In genomic region chr19:343941-344624, GRCh38 we compare ENCODE assay signal across 8 cellular contexts. TPM values are rescaled to one million over a fixed set of nuclear protein-coding genes. Genes with fewer than 3 reads are reported as not detected.
DNase-seq lines count a peak whose midpoint lies in the region; TF ChIP-seq lines count a peak whose summit lies in the region.

No MANE protein-coding gene starts in this region.

- peak overlapping the region; percentile 84 for H3K9ac ChIP-seq in GM23248
- H3K9ac ChIP-seq in skeletal muscle tissue (ENCODE audit: low read depth in 1 of 3, low read length in 3 of 3), result peak overlapping the region; percentile 55 to 85 (median 65)

- no peaks in the 10 kb centered on the region; the same call in 1 of the 2 replicates for H3K36me3 ChIP-seq in GM06990 (ENCODE audit: control insufficient read depth, insufficient read depth, low read length)
- H3K36me3 ChIP-seq in GM23248 (ENCODE audit: low read depth), result no peaks in the 10 kb centered on the region
- H3K36me3 ChIP-seq in iPS DF 6.9 (ENCODE audit: control insufficient read depth, insufficient read depth, low read length), result peaks cover 3% of the 10 kb centered on the region; the same call in 1 of the 2 replicates
- H3K36me3 ChIP-seq in skeletal muscle tissue (ENCODE audit: control insufficient read depth in 3 of 3, insufficient read depth in 3 of 3, low read length in 3 of 3), result peaks cover 0 to 3% (median 2%) of the 10 kb centered on the region in 3 donors

- no peaks in the 10 kb centered on the region for H3K9me2 ChIP-seq in GM23248 (ENCODE audit: insufficient read depth)

- peak overlapping the region; percentile 88 for H3K4me3 Mint-ChIP-seq in activated naive CD8-positive, alpha-beta T cell

- H3K36me3 Mint-ChIP-seq in activated naive CD8-positive, alpha-beta T cell, result peaks cover 9% of the 10 kb centered on the region

- H3K27me3 Mint-ChIP-seq in activated naive CD8-positive, alpha-beta T cell, result no peaks in the 10 kb centered on the region

- no peaks in the 10 kb centered on the region for H3K27me3 ChIP-seq in GM06990 (replicated peaks; ENCODE audit: control insufficient read depth, insufficient read depth, low read length)
- H3K27me3 ChIP-seq in GM23248 (replicated peaks; ENCODE audit: insufficient read depth), result no peaks in the 10 kb centered on the region
- no peaks in the 10 kb centered on the region for H3K27me3 ChIP-seq in iPS DF 6.9 (ENCODE audit: control insufficient read depth, insufficient read depth, low read length)
- H3K27me3 ChIP-seq in skeletal muscle tissue (ENCODE audit: control insufficient read depth in 3 of 3, insufficient read depth in 3 of 3, low read length in 3 of 3), result peaks cover 4 to 6% (median 5%) of the 10 kb centered on the region in 3 donors

- peaks cover 4% of the 10 kb centered on the region; the same call in 1 of the 2 replicates for H4K20me1 ChIP-seq in GM23248 (ENCODE audit: insufficient read depth)

- H3F3A ChIP-seq in GM23248 (ENCODE audit: insufficient read depth), result peaks cover 17% of the 10 kb centered on the region; the same call in 1 of the 2 replicates

- H3K4me2 ChIP-seq in GM23248 (ENCODE audit: unreplicated experiment), result peak overlapping the region; percentile 81

- peaks cover 57% of the 10 kb centered on the region for H3K4me1 Mint-ChIP-seq in activated naive CD8-positive, alpha-beta T cell (ENCODE audit: low read depth)

- H3K4me3 ChIP-seq in GM06990 (replicated peaks; ENCODE audit: low read depth, low read length) (peak overlapping the region; percentile 64), GM23248 (peak overlapping the region; percentile 70), iPS DF 6.9 (ENCODE audit: low read length) (peak overlapping the region; percentile 80), skeletal muscle tissue (ENCODE audit: low read length in 3 of 3) (peak overlapping the region; percentile 64 to 75 (median 64))

- H3K27ac ChIP-seq in GM23248, result peak overlapping the region; percentile 89
- no peak overlapping the region for H3K27ac ChIP-seq in iPS DF 6.9 (ENCODE audit: low read length)
- peak overlapping the region; percentile 36 for H3K27ac ChIP-seq in skeletal muscle tissue (ENCODE audit: low read depth, low read length)

- H3K79me2 ChIP-seq in GM23248 (ENCODE audit: insufficient read depth), result peaks cover 50% of the 10 kb centered on the region

- 2% methylated on average over 22 to 38 of the region's 70 CpGs for WGBS in GM23248 (ENCODE audit: low coverage in 1 of 2, low lambda C conversion rate in 2 of 2, missing lambda C conversion rate in 2 of 2), 2 experiments
- no CpG with 5 or more reads among the region's 70 CpGs for WGBS in iPS DF 6.9 (ENCODE audit: insufficient coverage, insufficient read length)

- no peak for DNase-seq in GM06990 (ENCODE audit: extremely low read depth, insufficient read length)
- DNase-seq in GM23248, result peak; percentile 73
- DNase-seq in NCI-H1105 treated with DMSO at 0.1 percent for 48 hours (lab: John Stamatoyannopoulos, UW), result peak; percentile 59
- DNase-seq in iPS DF 6.9 (ENCODE audit: low read depth, low spot score), result no peak
- DNase-seq in putamen (ENCODE audit: low spot score), result no peak
- no peak for DNase-seq in NCI-H2029 treated with DMSO at 0.1 percent for 48 hours (lab: John Stamatoyannopoulos, UW)

- peak overlapping the region; percentile 72 for H3K27ac Mint-ChIP-seq in activated naive CD8-positive, alpha-beta T cell

- no peak for TF ChIP-seq CTCF in GM06990 (IDR thresholded peaks at IDR 0.05; ENCODE audit: insufficient read depth, low read length, poor library complexity, severe bottlenecking)

- no peaks in the 10 kb centered on the region for H3K9me3 Mint-ChIP-seq in activated naive CD8-positive, alpha-beta T cell (ENCODE audit: low read depth)

- H2AFZ ChIP-seq in GM23248, result peak overlapping the region; percentile 33

- no peaks in the 10 kb centered on the region for H3K9me3 ChIP-seq in GM23248 (ENCODE audit: low read depth)
- no peaks in the 10 kb centered on the region for H3K9me3 ChIP-seq in iPS DF 6.9 (ENCODE audit: control insufficient read depth, insufficient read depth, low read length)
- H3K9me3 ChIP-seq in skeletal muscle tissue (ENCODE audit: control insufficient read depth in 3 of 3, low read length in 3 of 3), result no peaks in the 10 kb centered on the region

- peaks cover 19% of the 10 kb centered on the region for H3K4me1 ChIP-seq in GM23248 (ENCODE audit: insufficient read depth)
- peaks cover 9% of the 10 kb centered on the region; the same call in 1 of the 2 replicates for H3K4me1 ChIP-seq in iPS DF 6.9 (ENCODE audit: control insufficient read depth, insufficient read depth, low read length)
- peaks cover 25 to 39% (median 29%) of the 10 kb centered on the region in 3 donors for H3K4me1 ChIP-seq in skeletal muscle tissue (ENCODE audit: control insufficient read depth in 3 of 3, insufficient read depth in 3 of 3, low read length in 3 of 3)

- in situ Hi-C loops in GM23248 (cut with MboI), result no loop called here

RNA-seq across cellular contexts. Expression of gene MIER2, which starts 0.5 kb away (rescaled TPM):
- 11.8 and 27.8 TPM in 2 replicates for total RNA-seq in GM23248 (2014; rRNA removed; shearing (Covaris generic))
- polyA plus RNA-seq in GM23248 (2016; fragmentation: Nextera tagmentation; extraction: Ambion mirVana), result 28.6 and 30.7 TPM in 2 replicates
- total RNA-seq in skeletal muscle tissue, result 3.7 TPM

RNA-seq across cellular contexts. Expression of gene PLPP2, which starts 52.9 kb away (rescaled TPM):
- 1.4 and 4.3 TPM in 2 replicates for total RNA-seq in GM23248 (2014; rRNA removed; shearing (Covaris generic))
- polyA plus RNA-seq in GM23248 (2016; fragmentation: Nextera tagmentation; extraction: Ambion mirVana), result 1.2 and 1.3 TPM in 2 replicates
- total RNA-seq in skeletal muscle tissue, result 1.0 TPM

Comparison
In these comparisons a context has a peak if more than half of its experiments do, and no peak if none do; other contexts are left out.
1. DNase-seq: peak in GM23248 (single experiment) and NCI-H1105 treated with DMSO at 0.1 percent for 48 hours (single experiment); none in GM06990 (single experiment), iPS DF 6.9 (single experiment), putamen (single experiment) and NCI-H2029 treated with DMSO at 0.1 percent for 48 hours (single experiment).
2. Peak in every context shown above with its lines, with median percentiles within 50 percentile points of each other: H3K4me3 ChIP-seq.